Comparison of ENCODE assay signal across 6 cellular contexts in the genomic region with DNA sequence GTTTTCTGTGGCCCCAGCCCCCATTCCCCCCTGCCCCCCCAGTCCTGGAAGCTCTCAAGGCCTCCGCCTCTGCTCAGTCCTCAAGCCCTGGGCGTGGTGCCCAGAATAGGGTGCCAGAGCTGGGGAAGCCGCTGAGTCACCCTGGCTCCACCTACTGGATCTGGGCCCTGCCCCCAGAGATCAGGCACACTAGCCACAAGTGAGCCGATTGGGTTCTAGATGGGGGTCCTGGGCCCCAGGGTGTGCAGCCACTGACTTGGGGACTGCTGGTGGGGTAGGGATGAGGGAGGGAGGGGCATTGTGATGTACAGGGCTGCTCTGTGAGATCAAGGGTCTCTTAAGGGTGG. TPM values are rescaled to one million over a fixed set of nuclear protein-coding genes. Genes with fewer than 3 reads are reported as not detected.
A peak's percentile ranks its signal among the peaks of the same experiment; 100 is the strongest.
DNase-seq lines count a peak whose midpoint lies in the region; TF ChIP-seq lines count a peak whose summit lies in the region.

No MANE protein-coding gene starts in this region.

- H3K9me3 Mint-ChIP-seq in osteocyte (ENCODE audit: unreplicated experiment): no peaks in the 10 kb centered on the region

- no peaks in the 10 kb centered on the region for H3K27me3 Mint-ChIP-seq in osteocyte (ENCODE audit: unreplicated experiment)

- peak overlapping the region; percentile 90 for H3K27ac ChIP-seq in cingulate gyrus (ENCODE audit: low read depth, low read length)

- TF ChIP-seq CTCF in osteocyte (IDR thresholded peaks at IDR 0.05): no peak

- peak; percentile 40 for DNase-seq in DMS53 treated with DMSO at 0.1 percent for 48 hours (lab: John Stamatoyannopoulos, UW; ENCODE audit: unreplicated experiment)
- DNase-seq in OCI-M1 (lab: John Stamatoyannopoulos, UW): peak; percentile 65
- DNase-seq in osteocyte (ENCODE audit: extremely low spot score, unreplicated experiment): peak; percentile 95
- DNase-seq in NAMALWA (ENCODE audit: low spot score): no peak
- no peak for DNase-seq in SKM-1 (lab: John Stamatoyannopoulos, UW; ENCODE audit: unreplicated experiment)

- H3K4me1 Mint-ChIP-seq in osteocyte (ENCODE audit: unreplicated experiment): peaks cover 41% of the 10 kb centered on the region

- peak overlapping the region; percentile 47 for H3K27ac Mint-ChIP-seq in osteocyte (ENCODE audit: unreplicated experiment)

- H3K36me3 Mint-ChIP-seq in osteocyte (ENCODE audit: unreplicated experiment): peaks cover 53% of the 10 kb centered on the region

- peak overlapping the region; percentile 40 for H3K4me3 Mint-ChIP-seq in osteocyte (ENCODE audit: unreplicated experiment)

RNA-seq across cellular contexts. Expression of a gene that starts 5.7 kb away (rescaled TPM):
- 367 and 385 TPM in 2 replicates for total RNA-seq in osteocyte

RNA-seq across cellular contexts. Expression of a gene that starts 17.3 kb away (rescaled TPM):
- total RNA-seq in osteocyte: 10.1 and 11.3 TPM in 2 replicates

RNA-seq across cellular contexts. Expression of a gene that starts 21.0 kb away (rescaled TPM):
- total RNA-seq in osteocyte: 222 and 239 TPM in 2 replicates

RNA-seq across cellular contexts. Expression of a gene that starts 41.3 kb away (rescaled TPM):
- 9.4 and 9.7 TPM in 2 replicates for total RNA-seq in osteocyte

RNA-seq across cellular contexts. Expression of a gene that starts 41.4 kb away (rescaled TPM):
- total RNA-seq in osteocyte: 56.4 and 57.7 TPM in 2 replicates

Comparison
In these comparisons a context has a peak if more than half of its experiments do, and no peak if none do; other contexts are left out.
1. DNase-seq: peak in DMS53 treated with DMSO at 0.1 percent for 48 hours (single experiment), OCI-M1 (single experiment) and osteocyte (single experiment); none in NAMALWA (single experiment) and SKM-1 (single experiment).